Comparison of ENCODE assay signal across 21 cellular contexts in genomic region chr16:55330726-55331647, GRCh38. TPM values are rescaled to one million over a fixed set of nuclear protein-coding genes. Genes with fewer than 3 reads are reported as not detected.
DNase-seq lines count a peak whose midpoint lies in the region; ATAC-seq and TF ChIP-seq lines count a peak whose summit lies in the region.
"Had no signal": no experiment of that assay in that cellular context is flagged by ENCODE, and none has a peak within 500 bp of the region (broad histone marks: within the 10 kb centered on the region; RNA-seq: fewer than 3 reads in every experiment).

No MANE protein-coding gene starts in this region.

- no peak overlapping the region for H3K14ac ChIP-seq in H9 (ENCODE audit: insufficient read depth, low read length)

- H3K18ac ChIP-seq in H9 (ENCODE audit: insufficient read length, low read depth, low read length), result no peak overlapping the region

- no peaks in the 10 kb centered on the region for H3K36me3 ChIP-seq in lower lobe of right lung
- no peaks in the 10 kb centered on the region for H3K36me3 ChIP-seq in gastrocnemius medialis
- H3K36me3 ChIP-seq: prostate gland had no signal

- H2BK15ac ChIP-seq in H9 (ENCODE audit: low read depth, low read length), result no peak overlapping the region

- H2BK120ac ChIP-seq in H9 (ENCODE audit: low read depth, low read length, poor library complexity, severe bottlenecking), result no peak overlapping the region

- H3K27ac Mint-ChIP-seq in H9, result no peak overlapping the region; a peak in 1 of 7 replicates
- H3K27ac Mint-ChIP-seq in endothelial cell (ENCODE audit: unreplicated experiment), result peak overlapping the region; percentile 68

- peak overlapping the region; percentile 72 for H3K4me2 ChIP-seq in H9 (ENCODE audit: insufficient read depth, insufficient read length, low read length)

- H3K27me3 Mint-ChIP-seq in H9 (ENCODE audit: low read depth), result peaks cover 100% of the 10 kb centered on the region
- peaks cover 22% of the 10 kb centered on the region for H3K27me3 Mint-ChIP-seq in endothelial cell (ENCODE audit: unreplicated experiment)

- no peak overlapping the region for H3K4ac ChIP-seq in H9 (ENCODE audit: low read depth, low read length)

- intact Hi-C loops in lower lobe of right lung (cut with DNase I) (no loop called here), gastrocnemius medialis (cut with DNase I; ENCODE audit: low total_unique reads) (loop anchor here (5.0 kb wide), 1 partner anchor 294 kb away; no protein-coding TSS in a partner anchor)

- no peak overlapping the region for H2BK20ac ChIP-seq in H9 (ENCODE audit: low read depth, low read length, poor library complexity, severe bottlenecking)

- H3K9ac ChIP-seq in H9 (ENCODE audit: extremely low read depth, insufficient read length, low read length), result no peak overlapping the region

- ATAC-seq in lower lobe of right lung (no peak), gastrocnemius medialis (no peak), HG02981 (IDR thresholded peaks at IDR 0.05; ENCODE audit: unreplicated experiment) (no peak)

- H3K36me3 Mint-ChIP-seq in H9 (ENCODE audit: insufficient read depth in 1 of 3, low read depth in 3 of 3) (no peaks in the 10 kb centered on the region), endothelial cell (ENCODE audit: low read depth, unreplicated experiment) (no peaks in the 10 kb centered on the region)

- no peak overlapping the region for H4K5ac ChIP-seq in H9 (ENCODE audit: insufficient read length, low read depth, low read length)

- peaks cover 12% of the 10 kb centered on the region for H3K23me2 ChIP-seq in H9 (ENCODE audit: insufficient read length, low read depth, low read length, poor library complexity, severe bottlenecking)

- no peaks in the 10 kb centered on the region for H3K4me1 ChIP-seq in H9 (ENCODE audit: insufficient read depth, low read length)
- peaks cover 11% of the 10 kb centered on the region for H3K4me1 ChIP-seq in lower lobe of right lung
- H3K4me1 ChIP-seq in gastrocnemius medialis, result no peaks in the 10 kb centered on the region
- H3K4me1 ChIP-seq: prostate gland had no signal

- H3K9me3 ChIP-seq in H9 (ENCODE audit: control insufficient read depth, low read depth, low read length) (no peaks in the 10 kb centered on the region), lower lobe of right lung (no peaks in the 10 kb centered on the region), gastrocnemius medialis (no peaks in the 10 kb centered on the region)
- H3K9me3 ChIP-seq: prostate gland had no signal

- peak overlapping the region; percentile 17 for H3K4me3 ChIP-seq in lower lobe of right lung
- peak overlapping the region; percentile 11 to 25 (median 16) for H3K4me3 ChIP-seq in gastrocnemius medialis
- H3K4me3 ChIP-seq: prostate gland had no signal

- no peaks in the 10 kb centered on the region for H4K20me1 ChIP-seq in H9 (ENCODE audit: control insufficient read depth, insufficient read depth, insufficient read length)

- no peaks in the 10 kb centered on the region for H3K79me1 ChIP-seq in H9 (ENCODE audit: insufficient read depth, low read depth, low read length, poor library complexity, severe bottlenecking)

- no peaks in the 10 kb centered on the region for H3K79me2 ChIP-seq in H9 (ENCODE audit: insufficient read depth, low read length)

- H2BK5ac ChIP-seq in H9 (ENCODE audit: insufficient read length, low read length), result no peak overlapping the region

- H3K9me3 Mint-ChIP-seq in H9 (peaks cover 0 to 4% of the 10 kb centered on the region in 2 experiments; a peak in 1 of 5 replicates), endothelial cell (ENCODE audit: unreplicated experiment) (no peaks in the 10 kb centered on the region)

- H3T11ph ChIP-seq in H9 (ENCODE audit: low read length), result no peak overlapping the region

- TF ChIP-seq CTCF in H9 (conservative IDR thresholded peaks at IDR 0.05) (no peak), endothelial cell (IDR thresholded peaks at IDR 0.05; ENCODE audit: unreplicated experiment) (no peak), lower lobe of right lung (IDR thresholded peaks at IDR 0.05) (no peak), gastrocnemius medialis (IDR thresholded peaks at IDR 0.05 in 4 of 5, conservative IDR thresholded peaks at IDR 0.05 in 1 of 5) (no peak)

- no peak overlapping the region for H3K23ac ChIP-seq in H9 (ENCODE audit: insufficient read length, low read depth, low read length)

- H4K8ac ChIP-seq in H9 (replicated peaks; ENCODE audit: insufficient read length, low read depth, low read length), result no peak overlapping the region

- H2AK5ac ChIP-seq in H9 (ENCODE audit: insufficient read length, low read length), result no peak overlapping the region

- H3K56ac ChIP-seq in H9 (ENCODE audit: insufficient read length, low read depth, low read length), result no peak overlapping the region

- H4K91ac ChIP-seq in H9 (ENCODE audit: insufficient read length, low read depth, low read length), result no peak overlapping the region

- DNase-seq in H9, result peak; percentile 33
- peak; percentile 50 for DNase-seq in endothelial cell (ENCODE audit: low spot score)
- no peak for DNase-seq in lower lobe of right lung
- DNase-seq in gastrocnemius medialis, result no peak
- DNase-seq in D341Med (ENCODE audit: low spot score), result no peak
- no peak for DNase-seq in T-helper 9 cell
- DNase-seq in glomerular visceral epithelial cell (ENCODE audit: extremely low spot score), result no peak
- DNase-seq: activated naive CD4-positive, alpha-beta T cell treated with anti-CD3 and anti-CD28 coated beads, Interleukin-2, amount 50 U/mL, for 16 hours; activated T-cell treated with anti-CD3 and anti-CD28 coated beads for 4 hours; AML-193; DMS79 treated with DMSO at 0.1 percent for 48 hours; effector CD4-positive, alpha-beta T cell; islet precursor cell; NCI-H1694; NCI-H345; SIG-M5 had no signal

- no peak for TF ChIP-seq POLR2A in gastrocnemius medialis (IDR thresholded peaks at IDR 0.05)

- H3K27ac ChIP-seq in H9 (ENCODE audit: insufficient read length, low read depth, low read length) (no peak overlapping the region), lower lobe of right lung (no peak overlapping the region), gastrocnemius medialis (no peak overlapping the region)
- H3K27ac ChIP-seq: prostate gland had no signal

- H2BK12ac ChIP-seq in H9 (ENCODE audit: insufficient read length, low read depth, low read length), result no peak overlapping the region

- H3K4me3 Mint-ChIP-seq in H9, result peak overlapping the region; percentile 75 to 88
- peak overlapping the region; percentile 87 for H3K4me3 Mint-ChIP-seq in endothelial cell (ENCODE audit: unreplicated experiment)

- in situ Hi-C loops in gastrocnemius medialis (cut with MboI; ENCODE audit: low sequenced_read_pairs in 4 of 4), result no loop called here

- H2AFZ ChIP-seq in H9 (ENCODE audit: low read length), result no peak overlapping the region

- no CpG with 5 or more reads among the region's 54 CpGs for WGBS in H9 (ENCODE audit: extremely low coverage, insufficient read length, low lambda C conversion rate)

- peaks cover 83% of the 10 kb centered on the region for H3K27me3 ChIP-seq in H9 (ENCODE audit: insufficient read depth, low read length)
- peaks cover 68% of the 10 kb centered on the region for H3K27me3 ChIP-seq in lower lobe of right lung (ENCODE audit: low read depth)
- peaks cover 21 to 59% (median 45%) of the 10 kb centered on the region in 3 donors for H3K27me3 ChIP-seq in gastrocnemius medialis

- H3K4me1 Mint-ChIP-seq in H9 (peaks cover 29 to 50% of the 10 kb centered on the region in 2 experiments), endothelial cell (ENCODE audit: unreplicated experiment) (peaks cover 56% of the 10 kb centered on the region)

RNA-seq across cellular contexts. Expression of gene IRX6, which starts 7.0 kb away (rescaled TPM):
- total RNA-seq in H9 (2021), result not detected in 2 replicates
- total RNA-seq in endothelial cell (ENCODE audit: unreplicated experiment), result 0.82 TPM
- 3.5 TPM for total RNA-seq in lower lobe of right lung
- 1 to 10 TPM in 2 of 4 donors, under 1 TPM in 2; 0.39 to 3.8 (median 1.4) TPM for total RNA-seq in gastrocnemius medialis
- total RNA-seq: HT-29; T-helper 2 cell treated with Interferon-gamma antibody and Interleukin-4, amounts not matched to agents 100 ng/mL and 5 ng/mL, for 36 hours; temporal lobe had no signal

Comparison
In these comparisons a context has a peak if more than half of its experiments do, and no peak if none do; other contexts are left out.
1. DNase-seq: peak in H9 (single experiment) and endothelial cell (single experiment); none in lower lobe of right lung (single experiment), gastrocnemius medialis (0 of 2), D341Med (single experiment), T-helper 9 cell (single experiment) and glomerular visceral epithelial cell (single experiment).